11 cellular contexts compared by ENCODE assay signal in genomic region chr6:11221623-11222384, GRCh38. TPM values are rescaled to one million over a fixed set of nuclear protein-coding genes. Genes with fewer than 3 reads are reported as not detected.
DNase-seq lines count a peak whose midpoint lies in the region; ATAC-seq and TF ChIP-seq lines count a peak whose summit lies in the region.
"Had no signal": no experiment of that assay in that cellular context is flagged by ENCODE, and none has a peak within 500 bp of the region (broad histone marks: within the 10 kb centered on the region; RNA-seq: fewer than 3 reads in every experiment).

No MANE protein-coding gene starts in this region.

- H3K9me3 Mint-ChIP-seq in activated T-helper 2 cell treated with anti-CD3 and anti-CD28 coated beads, Interferon-gamma antibody, Interleukin-2, Interleukin-4, amounts not matched to agents 10 μg/mL and 5 μg/mL and 100 μg/mL, durations not matched to agents 14 hours and 24 hours and 36 hours: no peaks in the 10 kb centered on the region
- H3K9me3 Mint-ChIP-seq in activated T-cell treated with anti-CD3 and anti-CD28 coated beads, Interleukin-2, amount 50 U/mL, for 24 hours: peaks cover 2% of the 10 kb centered on the region

- H3K27ac ChIP-seq in left ventricle myocardium inferior (replicated peaks): peak overlapping the region; percentile 87
- H3K27ac ChIP-seq in lung (ENCODE audit: low read depth in 1 of 2, low read length in 1 of 2): peak overlapping the region; percentile 49 to 52
- peak overlapping the region; percentile 33 for H3K27ac ChIP-seq in urinary bladder (ENCODE audit: low read depth)
- H3K27ac ChIP-seq: BLaER1 had no signal

- H3K27me3 Mint-ChIP-seq in activated T-helper 2 cell treated with anti-CD3 and anti-CD28 coated beads, Interferon-gamma antibody, Interleukin-2, Interleukin-4, amounts not matched to agents 10 μg/mL and 5 μg/mL and 100 μg/mL, durations not matched to agents 14 hours and 24 hours and 36 hours (ENCODE audit: low read depth): no peaks in the 10 kb centered on the region
- no peaks in the 10 kb centered on the region for H3K27me3 Mint-ChIP-seq in activated T-cell treated with anti-CD3 and anti-CD28 coated beads, Interleukin-2, amount 50 U/mL, for 24 hours

- TF ChIP-seq CTCF in left ventricle myocardium inferior (IDR thresholded peaks at IDR 0.05; ENCODE audit: borderline replicate concordance) (no peak), lung (IDR thresholded peaks at IDR 0.05; ENCODE audit: control extremely low read depth, extremely low read depth) (no peak)

- WGBS in lung, 2 donors: 53 to 68% methylated on average over 3 of the region's 3 CpGs
- WGBS in urinary bladder: 52% methylated on average over 3 of the region's 3 CpGs

- H3K9me3 ChIP-seq in left ventricle myocardium inferior (replicated peaks): no peaks in the 10 kb centered on the region
- H3K9me3 ChIP-seq in lung (ENCODE audit: control insufficient read depth in 2 of 2, insufficient read depth in 1 of 2, low read length in 1 of 2): no peaks in the 10 kb centered on the region

- DNase-seq in left ventricle myocardium inferior (no peak), left cardiac atrium (no peak), lung (ENCODE audit: low spot score) (no peak), NCI-H1417 (lab: John Stamatoyannopoulos, UW) (no peak)
- DNase-seq in activated T-helper 2 cell treated with anti-CD3 and anti-CD28 coated beads, Interferon-gamma antibody, Interleukin-2, Interleukin-4, amounts not matched to agents 10 μg/mL and 5 μg/mL and 100 μg/mL, durations not matched to agents 14 hours and 24 hours and 36 hours (ENCODE audit: low spot score): no peak
- no peak for DNase-seq in activated T-cell treated with anti-CD3 and anti-CD28 coated beads, Interleukin-2, amount 50 U/mL, for 24 hours
- DNase-seq: GDM1, NCI-H510A treated with DMSO at 0.1 percent for 48 hours had no signal

- peaks cover 88% of the 10 kb centered on the region for H3K4me1 ChIP-seq in left ventricle myocardium inferior
- H3K4me1 ChIP-seq in lung (ENCODE audit: control insufficient read depth in 2 of 2, insufficient read depth in 2 of 2, low read length in 2 of 2): peaks cover 24 to 38% of the 10 kb centered on the region in 2 donors
- H3K4me1 ChIP-seq in urinary bladder (ENCODE audit: insufficient read depth): no peaks in the 10 kb centered on the region

- H3K36me3 ChIP-seq in left ventricle myocardium inferior (no peaks in the 10 kb centered on the region), lung (ENCODE audit: control insufficient read depth in 2 of 2, insufficient read depth in 2 of 2, low read length in 2 of 2) (peaks cover 0 to 15% of the 10 kb centered on the region in 2 donors), urinary bladder (ENCODE audit: insufficient read depth) (no peaks in the 10 kb centered on the region)
- H3K36me3 ChIP-seq: BLaER1 had no signal

- ATAC-seq in left cardiac atrium (no peak), lung (ENCODE audit: insufficient read depth, low FRiP score) (no peak), GM21526 (IDR thresholded peaks at IDR 0.05; ENCODE audit: low FRiP score, unreplicated experiment) (no peak)

- H3K27ac Mint-ChIP-seq in activated T-helper 2 cell treated with anti-CD3 and anti-CD28 coated beads, Interferon-gamma antibody, Interleukin-2, Interleukin-4, amounts not matched to agents 10 μg/mL and 5 μg/mL and 100 μg/mL, durations not matched to agents 14 hours and 24 hours and 36 hours: peak overlapping the region; percentile 76
- no peak overlapping the region for H3K27ac Mint-ChIP-seq in activated T-cell treated with anti-CD3 and anti-CD28 coated beads, Interleukin-2, amount 50 U/mL, for 24 hours

- H3K36me3 Mint-ChIP-seq in activated T-helper 2 cell treated with anti-CD3 and anti-CD28 coated beads, Interferon-gamma antibody, Interleukin-2, Interleukin-4, amounts not matched to agents 10 μg/mL and 5 μg/mL and 100 μg/mL, durations not matched to agents 14 hours and 24 hours and 36 hours (ENCODE audit: low read depth): peaks cover 69% of the 10 kb centered on the region
- H3K36me3 Mint-ChIP-seq in activated T-cell treated with anti-CD3 and anti-CD28 coated beads, Interleukin-2, amount 50 U/mL, for 24 hours (ENCODE audit: low read depth): peaks cover 56% of the 10 kb centered on the region

- H3K27me3 ChIP-seq in left ventricle myocardium inferior (ENCODE audit: low read depth): no peaks in the 10 kb centered on the region
- H3K27me3 ChIP-seq in lung (ENCODE audit: control insufficient read depth, insufficient read depth): no peaks in the 10 kb centered on the region
- H3K27me3 ChIP-seq: BLaER1 had no signal

- H3K4me1 Mint-ChIP-seq in activated T-helper 2 cell treated with anti-CD3 and anti-CD28 coated beads, Interferon-gamma antibody, Interleukin-2, Interleukin-4, amounts not matched to agents 10 μg/mL and 5 μg/mL and 100 μg/mL, durations not matched to agents 14 hours and 24 hours and 36 hours (ENCODE audit: low read depth): peaks cover 85% of the 10 kb centered on the region
- H3K4me1 Mint-ChIP-seq in activated T-cell treated with anti-CD3 and anti-CD28 coated beads, Interleukin-2, amount 50 U/mL, for 24 hours (ENCODE audit: low read depth): peaks cover 77% of the 10 kb centered on the region

- intact Hi-C loops in left ventricle myocardium inferior (cut with micrococcal nuclease) (no loop called here), left cardiac atrium (cut with DNase I) (loop anchor here in 1 of 2 donors (10.0 kb wide), 1 partner anchor 133 kb away; no protein-coding TSS in a partner anchor)
- intact Hi-C loops in activated T-helper 2 cell treated with anti-CD3 and anti-CD28 coated beads, Interferon-gamma antibody, Interleukin-2, Interleukin-4, amounts not matched to agents 10 μg/mL and 5 μg/mL and 100 μg/mL, durations not matched to agents 14 hours and 24 hours and 36 hours (cut with micrococcal nuclease): no loop called here

- H3K4me3 ChIP-seq in left ventricle myocardium inferior (peak overlapping the region; percentile 70), lung (no peak overlapping the region), urinary bladder (ENCODE audit: low read depth, low read length) (no peak overlapping the region)
- H3K4me3 ChIP-seq: BLaER1 had no signal

- H3K4me3 Mint-ChIP-seq in activated T-helper 2 cell treated with anti-CD3 and anti-CD28 coated beads, Interferon-gamma antibody, Interleukin-2, Interleukin-4, amounts not matched to agents 10 μg/mL and 5 μg/mL and 100 μg/mL, durations not matched to agents 14 hours and 24 hours and 36 hours (ENCODE audit: low read depth): no peak overlapping the region
- no peak overlapping the region for H3K4me3 Mint-ChIP-seq in activated T-cell treated with anti-CD3 and anti-CD28 coated beads, Interleukin-2, amount 50 U/mL, for 24 hours

RNA-seq across cellular contexts. Expression of gene NEDD9, which starts 10.7 kb away (rescaled TPM):
- total RNA-seq in left ventricle myocardium inferior: 28.1 TPM
- 10 to 100 TPM; 34.0 to 42.9 TPM for total RNA-seq in left cardiac atrium
- total RNA-seq in activated T-helper 2 cell treated with anti-CD3 and anti-CD28 coated beads, Interferon-gamma antibody, Interleukin-2, Interleukin-4, amounts not matched to agents 10 μg/mL and 5 μg/mL and 100 μg/mL, durations not matched to agents 14 hours and 24 hours and 36 hours: 34.5 and 35.0 TPM in 2 replicates
- total RNA-seq in lung: 100 to 1,000 TPM; 149 to 158 TPM
- 100 to 1,000 TPM in 1 of 2 donors, 10 to 100 TPM in 1; 28.2 to 101 TPM for polyA plus RNA-seq in lung
- 49.5 TPM for total RNA-seq in urinary bladder
- polyA plus RNA-seq in urinary bladder: 25.7 TPM

Comparison
In these comparisons a context has a peak if more than half of its experiments do, and no peak if none do; other contexts are left out.
1. H3K27ac ChIP-seq: peak in every context shown above with its lines; median percentile 87 in left ventricle myocardium inferior; 50 in lung; 33 in urinary bladder.